8 cellular contexts compared by ENCODE assay signal in the genomic region with DNA sequence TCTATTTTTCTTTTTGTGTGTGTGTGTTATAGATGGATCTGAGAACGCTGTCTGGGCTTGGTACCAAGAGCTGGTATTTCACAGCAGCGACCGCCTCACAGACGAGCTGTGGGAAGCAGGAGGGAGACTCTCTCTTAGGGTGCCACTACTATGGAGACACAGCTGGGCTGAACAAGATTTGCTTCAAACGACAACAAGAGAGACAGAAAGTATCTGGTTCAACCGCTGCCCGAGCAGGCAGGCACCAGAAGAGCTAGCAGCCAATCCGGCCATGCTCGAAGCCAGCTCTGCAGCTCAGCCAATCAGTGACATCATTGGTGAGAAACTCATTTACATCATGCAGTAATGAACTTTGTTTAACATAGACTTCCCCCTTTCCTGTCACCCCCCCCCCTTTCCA.
DNase-seq lines count a peak whose midpoint lies in the region; ATAC-seq and TF ChIP-seq lines count a peak whose summit lies in the region.

No MANE protein-coding gene starts in this region.

- POLR2A ChIA-PET in BJ (lab: Charles Lee), result interaction anchor here (0.9 kb wide), 1 partner anchor 31 kb away, joined by 5 read pairs; no protein-coding TSS in a partner anchor

- no peaks in the 10 kb centered on the region for H3K4me1 Mint-ChIP-seq in activated CD8-positive, alpha-beta memory T cell treated with anti-CD3 and anti-CD28 coated beads, Interleukin-2, amount 10 ng/mL, durations not matched to agents 7 days and 5 days

- no peak for TF ChIP-seq CTCF in BJ (IDR thresholded peaks at IDR 0.05; ENCODE audit: insufficient read depth, low read depth, low read length)

- H3K36me3 ChIP-seq in BJ (ENCODE audit: control insufficient read depth, insufficient read depth, low read length), result no peaks in the 10 kb centered on the region
- H3K36me3 ChIP-seq in rectal smooth muscle tissue (ENCODE audit: control insufficient read depth, insufficient read depth, low read length), result no peaks in the 10 kb centered on the region

- CTCF ChIA-PET in BJ (lab: Yijun Ruan, JAX), result interaction anchor here (0.8 to 2.2 kb wide), 5 partner anchors 9 to 270 kb away, joined by 3 to 7 read pairs (median 5); no protein-coding TSS in a partner anchor
- CTCF ChIA-PET in activated CD8-positive, alpha-beta memory T cell treated with anti-CD3 and anti-CD28 coated beads, Interleukin-2, amount 10 ng/mL, durations not matched to agents 7 days and 5 days (lab: Charles Lee), result no interaction called here

- DNase-seq in BJ (ENCODE audit: low read depth), result no peak
- peak; percentile 87 to 89 for DNase-seq in NCI-H526 (lab: John Stamatoyannopoulos, UW)
- peak; percentile 55 for DNase-seq in fibroblast of the conjunctiva (ENCODE audit: low read depth)
- no peak for DNase-seq in NCI-H1694 (lab: John Stamatoyannopoulos, UW)
- no peak for DNase-seq in activated CD4-positive, alpha-beta T cell treated with anti-CD3 and anti-CD28 coated beads for 4 hours
- no peak for DNase-seq in activated CD8-positive, alpha-beta memory T cell treated with anti-CD3 and anti-CD28 coated beads, Interleukin-2, amount 10 ng/mL, durations not matched to agents 7 days and 5 days
- DNase-seq in CD1c-positive myeloid dendritic cell (ENCODE audit: extremely low spot score), result no peak

- no peak for ATAC-seq in activated CD8-positive, alpha-beta memory T cell treated with anti-CD3 and anti-CD28 coated beads, Interleukin-2, amount 10 ng/mL, durations not matched to agents 7 days and 5 days

- H3K27ac ChIP-seq in rectal smooth muscle tissue (ENCODE audit: low read depth, low read length), result no peak overlapping the region

- H3K27me3 Mint-ChIP-seq in activated CD8-positive, alpha-beta memory T cell treated with anti-CD3 and anti-CD28 coated beads, Interleukin-2, amount 10 ng/mL, durations not matched to agents 7 days and 5 days, result no peaks in the 10 kb centered on the region

- no peak overlapping the region for H3K27ac Mint-ChIP-seq in activated CD8-positive, alpha-beta memory T cell treated with anti-CD3 and anti-CD28 coated beads, Interleukin-2, amount 10 ng/mL, durations not matched to agents 7 days and 5 days

- H3K9me3 Mint-ChIP-seq in activated CD8-positive, alpha-beta memory T cell treated with anti-CD3 and anti-CD28 coated beads, Interleukin-2, amount 10 ng/mL, durations not matched to agents 7 days and 5 days (ENCODE audit: low read depth), result no peaks in the 10 kb centered on the region

- no peaks in the 10 kb centered on the region for H3K36me3 Mint-ChIP-seq in activated CD8-positive, alpha-beta memory T cell treated with anti-CD3 and anti-CD28 coated beads, Interleukin-2, amount 10 ng/mL, durations not matched to agents 7 days and 5 days

- H3K4me3 ChIP-seq in BJ (ENCODE audit: low read depth, low read length) (peak overlapping the region; percentile 19), rectal smooth muscle tissue (ENCODE audit: low read length) (peak overlapping the region; percentile 54)

- H3K4me3 Mint-ChIP-seq in activated CD8-positive, alpha-beta memory T cell treated with anti-CD3 and anti-CD28 coated beads, Interleukin-2, amount 10 ng/mL, durations not matched to agents 7 days and 5 days, result no peak overlapping the region

- no peak overlapping the region for H3K9ac ChIP-seq in rectal smooth muscle tissue (ENCODE audit: low read length)

- H3K4me1 ChIP-seq in rectal smooth muscle tissue (ENCODE audit: control insufficient read depth, insufficient read depth, low read length), result peaks cover 3% of the 10 kb centered on the region

- H3K27me3 ChIP-seq in BJ (ENCODE audit: control insufficient read depth, insufficient read depth, low read length), result no peaks in the 10 kb centered on the region
- no peaks in the 10 kb centered on the region for H3K27me3 ChIP-seq in rectal smooth muscle tissue (ENCODE audit: control insufficient read depth, insufficient read depth, low read length)

Comparison
In these comparisons a context has a peak if more than half of its experiments do, and no peak if none do; other contexts are left out.
1. DNase-seq: peak in NCI-H526 (2 of 2) and fibroblast of the conjunctiva (single experiment); none in BJ (single experiment), NCI-H1694 (single experiment), activated CD4-positive, alpha-beta T cell treated with anti-CD3 and anti-CD28 coated beads for 4 hours (0 of 2), activated CD8-positive, alpha-beta memory T cell treated with anti-CD3 and anti-CD28 coated beads, Interleukin-2, amount 10 ng/mL, durations not matched to agents 7 days and 5 days (single experiment) and CD1c-positive myeloid dendritic cell (single experiment).